ENCODE assay signal across 10 cellular contexts in the genomic region with DNA sequence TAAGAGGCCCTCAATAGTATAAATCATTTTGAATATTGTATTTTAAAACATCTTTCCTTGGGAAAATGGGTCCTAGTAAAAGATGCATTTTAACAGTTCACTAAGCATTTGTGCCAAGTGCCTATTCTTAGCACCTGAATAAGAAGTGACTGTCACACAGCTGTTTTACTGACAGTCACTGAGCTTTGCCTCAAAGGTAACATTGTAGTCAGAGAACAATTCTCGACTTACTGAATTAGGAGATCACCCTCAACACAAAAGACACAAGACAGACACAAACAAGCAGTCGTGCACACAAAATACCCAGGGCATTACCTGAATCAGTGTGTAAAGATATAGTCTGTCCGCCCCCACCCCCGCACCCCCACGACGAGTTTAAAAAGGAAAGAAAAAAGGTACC. TPM values are rescaled to one million over a fixed set of nuclear protein-coding genes. Genes with fewer than 3 reads are reported as not detected.
DNase-seq lines count a peak whose midpoint lies in the region; ATAC-seq and TF ChIP-seq lines count a peak whose summit lies in the region.
"Had no signal": no experiment of that assay in that cellular context is flagged by ENCODE, and none has a peak within 500 bp of the region (broad histone marks: within the 10 kb centered on the region; RNA-seq: fewer than 3 reads in every experiment).

No MANE protein-coding gene starts in this region.

- in situ Hi-C loops in Panc1 (cut with HindIII; ENCODE audit: low pct_unique_long_range_greater_than_20kb, low sequenced_read_pairs) = no loop called here

- no peak overlapping the region for H3K4me3 Mint-ChIP-seq in CD8-positive, alpha-beta T cell

- H3K4me1 ChIP-seq in Panc1 (ENCODE audit: control insufficient read depth, insufficient read depth, low read length) (peaks cover 6% of the 10 kb centered on the region; the same call in 1 of the 2 replicates), right atrium auricular region (no peaks in the 10 kb centered on the region), parathyroid adenoma (no peaks in the 10 kb centered on the region)
- no peaks in the 10 kb centered on the region for H3K4me1 ChIP-seq in CD8-positive, alpha-beta T cell (ENCODE audit: insufficient read depth, low read length)
- H3K4me1 ChIP-seq: adrenal gland had no signal

- H3K9me3 ChIP-seq in Panc1 (ENCODE audit: control insufficient read depth, insufficient read depth, low read depth, low read length) (no peaks in the 10 kb centered on the region), right atrium auricular region (no peaks in the 10 kb centered on the region), parathyroid adenoma (ENCODE audit: control insufficient read depth, low read length) (no peaks in the 10 kb centered on the region)
- H3K9me3 ChIP-seq in CD8-positive, alpha-beta T cell (ENCODE audit: low read length) = no peaks in the 10 kb centered on the region
- H3K9me3 ChIP-seq: adrenal gland had no signal

- intact Hi-C loops in Panc1 (cut with micrococcal nuclease; ENCODE audit: unreplicated experiment) = no loop called here
- intact Hi-C loops in CD8-positive, alpha-beta T cell (cut with DNase I, micrococcal nuclease) = no loop called here

- H3K27me3 ChIP-seq in H7 (ENCODE audit: control insufficient read depth, insufficient read depth, low read length) (peaks cover 8% of the 10 kb centered on the region; the same call in 1 of the 2 replicates), Panc1 (ENCODE audit: control insufficient read depth, insufficient read depth, low read length) (peaks cover 38% of the 10 kb centered on the region), right atrium auricular region (no peaks in the 10 kb centered on the region), parathyroid adenoma (ENCODE audit: control insufficient read depth, insufficient read depth, low read length) (no peaks in the 10 kb centered on the region)
- H3K27me3 ChIP-seq in CD8-positive, alpha-beta T cell (ENCODE audit: insufficient read depth, low read length) = no peaks in the 10 kb centered on the region
- H3K27me3 ChIP-seq: adrenal gland had no signal

- peak overlapping the region; percentile 63 for H3K4me2 ChIP-seq in parathyroid adenoma (ENCODE audit: low read length)

- no peak overlapping the region for H3K9ac ChIP-seq in parathyroid adenoma

- H3K27ac ChIP-seq in Panc1 (ENCODE audit: low read length) (no peak overlapping the region), right atrium auricular region (peak overlapping the region in 1 of 2 donors; percentile 75), parathyroid adenoma (no peak overlapping the region)
- no peak overlapping the region for H3K27ac ChIP-seq in CD8-positive, alpha-beta T cell (ENCODE audit: low read depth, low read length)

- CTCF ChIA-PET in Panc1 (lab: Charles Lee) = interaction anchor here (0.5 kb wide), 1 partner anchor 1086 kb away, joined by 3 read pairs; no protein-coding TSS in a partner anchor
- CTCF ChIA-PET in CD8-positive, alpha-beta T cell (lab: Charles Lee) = no interaction called here

- no peak for ATAC-seq in Panc1
- no peak for ATAC-seq in HG03175 (IDR thresholded peaks at IDR 0.05; ENCODE audit: unreplicated experiment)
- no peak for ATAC-seq in CD8-positive, alpha-beta T cell

- H3K4me3 ChIP-seq in H7 (ENCODE audit: insufficient read depth, low read depth, low read length) (peak overlapping the region; percentile 46), Panc1 (ENCODE audit: low read depth in 2 of 2, low read length in 2 of 2) (peak overlapping the region; percentile 32 to 43), right atrium auricular region (peak overlapping the region; percentile 50 to 52), parathyroid adenoma (ENCODE audit: low read depth, low read length) (peak overlapping the region; percentile 50)
- H3K4me3 ChIP-seq in CD8-positive, alpha-beta T cell (ENCODE audit: low read depth, low read length) = no peak overlapping the region

- TF ChIP-seq CTCF in Panc1 (IDR thresholded peaks at IDR 0.05) (no peak), right atrium auricular region (IDR thresholded peaks at IDR 0.05) (no peak), parathyroid adenoma (IDR thresholded peaks at IDR 0.05) (no peak), GM20000 (IDR thresholded peaks at IDR 0.05; ENCODE audit: extremely low read depth, missing control alignments) (no peak)
- TF ChIP-seq CTCF in CD8-positive, alpha-beta T cell (IDR thresholded peaks at IDR 0.05) = no peak

- H3K4me1 Mint-ChIP-seq in CD8-positive, alpha-beta T cell (ENCODE audit: low read depth) = peaks cover 7% of the 10 kb centered on the region

- H3K27ac Mint-ChIP-seq in CD8-positive, alpha-beta T cell = no peak overlapping the region

- H3K36me3 Mint-ChIP-seq in CD8-positive, alpha-beta T cell = no peaks in the 10 kb centered on the region

- H2AFZ ChIP-seq in parathyroid adenoma = no peak overlapping the region

- H3K27me3 Mint-ChIP-seq in CD8-positive, alpha-beta T cell (ENCODE audit: low read depth) = peaks cover 4% of the 10 kb centered on the region

- DNase-seq in H7 = no peak
- DNase-seq in Panc1 (ENCODE audit: low read depth, low spot score) = no peak
- DNase-seq in right atrium auricular region (ENCODE audit: low spot score) = no peak
- DNase-seq in CD8-positive, alpha-beta T cell = no peak
- no peak for DNase-seq in GM20000 (ENCODE audit: low spot score)
- DNase-seq in effector CD4-positive, alpha-beta T cell = no peak
- DNase-seq: DMS79 treated with DMSO at 0.1 percent for 48 hours had no signal

- no TSS peak for BruUV-seq in Panc1 (replicated peaks; lab: Mats Ljungman, UMichigan)

- H3K9me3 Mint-ChIP-seq in CD8-positive, alpha-beta T cell = no peaks in the 10 kb centered on the region

- H3K36me3 ChIP-seq in H7 (replicated peaks; ENCODE audit: control insufficient read depth, insufficient read depth, low read length) (no peaks in the 10 kb centered on the region), Panc1 (ENCODE audit: control insufficient read depth, insufficient read depth, low read length) (no peaks in the 10 kb centered on the region), right atrium auricular region (no peaks in the 10 kb centered on the region), parathyroid adenoma (ENCODE audit: control insufficient read depth, insufficient read depth, low read length) (no peaks in the 10 kb centered on the region)
- no peaks in the 10 kb centered on the region for H3K36me3 ChIP-seq in CD8-positive, alpha-beta T cell (ENCODE audit: insufficient read depth, low read length)
- H3K36me3 ChIP-seq: adrenal gland had no signal

- no peaks in the 10 kb centered on the region for H3K79me2 ChIP-seq in parathyroid adenoma

- POLR2A ChIA-PET in Panc1 (lab: Charles Lee) = interaction anchor here (0.9 kb wide), 1 partner anchor 232 kb away, joined by 4 read pairs; no protein-coding TSS in a partner anchor
- POLR2A ChIA-PET in CD8-positive, alpha-beta T cell (lab: Charles Lee) = no interaction called here

RNA-seq across cellular contexts. Expression of gene ESRRG, which starts 0.4 kb away (rescaled TPM):
- total RNA-seq in H7 (2014; rRNA removed; shearing (Covaris generic)) = 2.3 and 2.4 TPM in 2 replicates
- total RNA-seq in Panc1 (2021; ENCODE audit: unreplicated experiment) (not detected), right atrium auricular region (10 to 100 TPM; 14.3 to 38.5 TPM)
- not detected for polyA plus RNA-seq in Panc1 (2012; ENCODE audit: insufficient read length)
- not detected for total RNA-seq in CD8-positive, alpha-beta T cell
